Comparison of ENCODE assay signal across 8 cellular contexts in the genomic region with DNA sequence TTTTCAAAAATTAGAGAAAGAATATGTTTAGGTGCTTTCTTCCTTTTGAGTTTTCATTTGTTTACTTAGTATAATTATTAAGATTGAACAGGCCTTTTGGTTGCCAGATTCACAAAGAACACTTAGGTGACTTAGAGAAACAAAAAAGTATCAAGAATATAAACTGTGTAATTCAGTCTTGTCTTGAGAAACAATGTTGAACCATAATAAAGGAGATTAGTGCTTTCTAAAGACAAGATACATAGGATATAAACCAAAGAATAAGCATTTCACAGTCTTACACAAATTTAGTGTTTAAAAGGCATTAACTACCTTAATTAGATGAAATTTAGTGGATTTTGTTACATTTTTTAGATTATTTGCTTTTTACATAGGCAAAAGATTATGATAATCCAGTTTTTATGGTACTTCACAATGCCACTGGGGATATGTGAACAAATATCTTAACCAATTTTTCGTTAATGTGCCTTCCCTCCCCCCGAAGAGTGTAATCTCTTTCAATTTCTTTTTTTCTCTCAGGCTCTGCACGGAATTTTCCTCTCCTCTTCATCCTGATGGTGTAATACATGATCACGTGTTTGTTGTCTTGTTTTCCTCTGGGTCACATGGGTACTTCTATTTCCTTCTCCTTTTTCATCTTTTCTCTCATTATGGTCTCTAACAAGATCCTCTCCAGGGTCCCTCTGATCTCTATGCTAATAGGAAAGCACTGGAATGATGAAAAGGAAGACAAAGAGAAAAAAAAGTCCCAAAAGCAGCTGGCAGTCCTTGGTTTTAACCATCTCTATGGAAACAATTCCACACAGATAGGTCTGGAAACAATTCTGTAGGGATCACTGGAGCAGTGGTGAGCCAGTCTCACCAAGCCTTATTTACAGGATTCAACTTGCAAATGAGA. TPM values are rescaled to one million over a fixed set of nuclear protein-coding genes. Genes with fewer than 3 reads are reported as not detected.
A peak's percentile ranks its signal among the peaks of the same experiment; 100 is the strongest.
DNase-seq lines count a peak whose midpoint lies in the region; ATAC-seq and TF ChIP-seq lines count a peak whose summit lies in the region.

No MANE protein-coding gene starts in this region.

- no peaks in the 10 kb centered on the region for H3K36me3 ChIP-seq in BJ (ENCODE audit: control insufficient read depth, insufficient read depth, low read length)
- H3K36me3 ChIP-seq in SJCRH30, result peaks cover 5% of the 10 kb centered on the region
- no peaks in the 10 kb centered on the region for H3K36me3 ChIP-seq in endocrine pancreas (ENCODE audit: control insufficient read depth, insufficient read depth, low read length)
- H3K36me3 ChIP-seq in naive thymus-derived CD4-positive, alpha-beta T cell (ENCODE audit: control insufficient read depth in 2 of 3, insufficient read depth in 3 of 3, low read length in 3 of 3), result peaks cover 0 to 10% (median 0%) of the 10 kb centered on the region in 3 experiments

- peaks cover 44% of the 10 kb centered on the region for H3K4me1 Mint-ChIP-seq in HFFc6 (ENCODE audit: low read depth)
- H3K4me1 Mint-ChIP-seq in naive thymus-derived CD4-positive, alpha-beta T cell, result peaks cover 16 to 37% (median 28%) of the 10 kb centered on the region in 7 donors

- H3K27ac Mint-ChIP-seq in HFFc6, result peak overlapping the region; percentile 95
- H3K27ac Mint-ChIP-seq in naive thymus-derived CD4-positive, alpha-beta T cell, result peak overlapping the region in 7 of 9 donors; percentile 10 to 98 (median 52)

- H3K9ac ChIP-seq in endocrine pancreas (ENCODE audit: control insufficient read depth, insufficient read depth, low read length), result no peak overlapping the region

- CTCF ChIA-PET in BJ (lab: Yijun Ruan, JAX), result interaction anchor here (0.7 to 2.0 kb wide), 2 partner anchors 26 to 881 kb away, joined by 3 to 8 read pairs; no protein-coding TSS in a partner anchor
- CTCF ChIA-PET in naive thymus-derived CD4-positive, alpha-beta T cell (lab: Charles Lee), result no interaction called here

- H3K9me3 Mint-ChIP-seq in HFFc6, result no peaks in the 10 kb centered on the region
- peaks cover 0 to 6% (median 0%) of the 10 kb centered on the region in 11 donors for H3K9me3 Mint-ChIP-seq in naive thymus-derived CD4-positive, alpha-beta T cell

- DNase-seq in BJ (ENCODE audit: low read depth), result peak; percentile 57
- DNase-seq in HFFc6, result peak; percentile 75
- peak in 1 of 2 experiments; percentile 21 for DNase-seq in SJCRH30
- DNase-seq in naive thymus-derived CD4-positive, alpha-beta T cell, result no peak
- DNase-seq in occipital lobe (lab: John Stamatoyannopoulos, UW), result no peak
- DNase-seq in stimulated activated CD4-positive, alpha-beta T cell treated with anti-CD3 and anti-CD28 coated beads, Interleukin-12 subunit alpha, Interleukin-12 subunit beta, amount 100 ng/mL, for 4 hours, result no peak

- H3K4me3 ChIP-seq in BJ (ENCODE audit: low read depth, low read length), result 0 out of 2 replicates have a peak overlapping the region, but pooled peaks have one; percentile 2
- H3K4me3 ChIP-seq in SJCRH30, result peak overlapping the region; percentile 29
- peak overlapping the region; percentile 82 for H3K4me3 ChIP-seq in endocrine pancreas (ENCODE audit: control insufficient read depth, insufficient read depth, low read length)
- no peak overlapping the region for H3K4me3 ChIP-seq in naive thymus-derived CD4-positive, alpha-beta T cell (ENCODE audit: low read length)

- POLR2A ChIA-PET in BJ (lab: Charles Lee), result no interaction called here
- POLR2A ChIA-PET in naive thymus-derived CD4-positive, alpha-beta T cell (lab: Charles Lee), result interaction anchor here (0.7 kb wide), 2 partner anchors 70 to 101 kb away, joined by 3 to 5 read pairs; no protein-coding TSS in a partner anchor

- intact Hi-C loops in naive thymus-derived CD4-positive, alpha-beta T cell (cut with micrococcal nuclease), result no loop called here

- peak overlapping the region; percentile 81 for H3K4me3 Mint-ChIP-seq in HFFc6
- peak overlapping the region; percentile 9 to 73 (median 43) for H3K4me3 Mint-ChIP-seq in naive thymus-derived CD4-positive, alpha-beta T cell

- H3K27me3 ChIP-seq in BJ (ENCODE audit: control insufficient read depth, insufficient read depth, low read length), result no peaks in the 10 kb centered on the region
- no peaks in the 10 kb centered on the region for H3K27me3 ChIP-seq in SJCRH30
- no peaks in the 10 kb centered on the region for H3K27me3 ChIP-seq in endocrine pancreas (ENCODE audit: control insufficient read depth, insufficient read depth, low read length)
- H3K27me3 ChIP-seq in naive thymus-derived CD4-positive, alpha-beta T cell (ENCODE audit: control insufficient read depth in 2 of 2, insufficient read depth in 2 of 2, low read length in 2 of 2), result no peaks in the 10 kb centered on the region

- TF ChIP-seq CTCF in BJ (IDR thresholded peaks at IDR 0.05; ENCODE audit: insufficient read depth, low read depth, low read length) (no peak), HFFc6 (IDR thresholded peaks at IDR 0.05) (no peak)

- ATAC-seq in naive thymus-derived CD4-positive, alpha-beta T cell, result no peak
- ATAC-seq in HG03045 (IDR thresholded peaks at IDR 0.05; ENCODE audit: unreplicated experiment), result no peak

- no peak overlapping the region for H3K27ac ChIP-seq in SJCRH30
- H3K27ac ChIP-seq in naive thymus-derived CD4-positive, alpha-beta T cell (ENCODE audit: low read depth, low read length), result no peak overlapping the region

- H3K9me3 ChIP-seq in SJCRH30 (replicated peaks) (no peaks in the 10 kb centered on the region), endocrine pancreas (ENCODE audit: control insufficient read depth, low read length) (no peaks in the 10 kb centered on the region)
- no peaks in the 10 kb centered on the region for H3K9me3 ChIP-seq in naive thymus-derived CD4-positive, alpha-beta T cell (ENCODE audit: control insufficient read depth in 2 of 3, low read length in 3 of 3)

- H3K4me1 ChIP-seq in SJCRH30, result 0 out of 2 replicates have a peak, but pooled peaks cover 2% of the 10 kb centered on the region
- H3K4me1 ChIP-seq in endocrine pancreas (ENCODE audit: control insufficient read depth, insufficient read depth, low read length), result no peaks in the 10 kb centered on the region
- H3K4me1 ChIP-seq in naive thymus-derived CD4-positive, alpha-beta T cell (ENCODE audit: control insufficient read depth in 2 of 2, insufficient read depth in 2 of 2, low read length in 2 of 2), result peaks cover 4 to 6% of the 10 kb centered on the region in 2 donors

- peaks cover 10% of the 10 kb centered on the region for H3K36me3 Mint-ChIP-seq in HFFc6 (ENCODE audit: low read depth)
- peaks cover 0 to 13% (median 0%) of the 10 kb centered on the region in 5 donors for H3K36me3 Mint-ChIP-seq in naive thymus-derived CD4-positive, alpha-beta T cell

- peaks cover 9% of the 10 kb centered on the region for H3K27me3 Mint-ChIP-seq in HFFc6 (ENCODE audit: insufficient read depth)
- H3K27me3 Mint-ChIP-seq in naive thymus-derived CD4-positive, alpha-beta T cell, result peaks cover 0 to 4% (median 0%) of the 10 kb centered on the region in 5 donors

RNA-seq across cellular contexts. Expression of gene HNRNPH3, which starts 3.7 kb away (rescaled TPM):
- polyA plus RNA-seq in BJ (2011; rRNA removed), result 27.7 and 59.1 TPM in 2 replicates
- polyA minus RNA-seq in BJ (2011; rRNA and poly(A)+ RNA removed), result 15.7 and 24.1 TPM in 2 replicates
- total RNA-seq in HFFc6 (2021; fragmentation: NEBNext Ultra II Directional; extraction: Animal tissue kit (Norgen Biotek cat#: 25700)), result 100 to 1,000 TPM; 105 to 170 (median 136) TPM
- 98.8 and 114 TPM in 2 replicates for total RNA-seq in SJCRH30 (2014; rRNA removed; shearing (Covaris generic))
- 100 to 1,000 TPM; 125 to 190 (median 156) TPM for total RNA-seq in naive thymus-derived CD4-positive, alpha-beta T cell
- 100 to 1,000 TPM; 148 to 182 TPM for polyA plus RNA-seq in naive thymus-derived CD4-positive, alpha-beta T cell
- total RNA-seq in occipital lobe, result 41.2 TPM

RNA-seq across cellular contexts. Expression of gene PBLD, which starts 4.6 kb away (rescaled TPM):
- 1.1 and 2.1 TPM in 2 replicates for polyA plus RNA-seq in BJ (2011; rRNA removed)
- polyA minus RNA-seq in BJ (2011; rRNA and poly(A)+ RNA removed), result 0.66 and 1.5 TPM in 2 replicates
- total RNA-seq in HFFc6 (2021; fragmentation: NEBNext Ultra II Directional; extraction: Animal tissue kit (Norgen Biotek cat#: 25700)), result 10 to 100 TPM in 5 of 6 experiments, 1 to 10 TPM in 1; 9.9 to 13.6 (median 11.5) TPM
- 0.36 and 0.89 TPM in 2 replicates for total RNA-seq in SJCRH30 (2014; rRNA removed; shearing (Covaris generic))
- total RNA-seq in naive thymus-derived CD4-positive, alpha-beta T cell, result 1 to 10 TPM; 1.3 to 3.5 (median 1.9) TPM
- 1 to 10 TPM in 1 of 2 donors, under 1 TPM in 1; 0.72 to 1.3 TPM for polyA plus RNA-seq in naive thymus-derived CD4-positive, alpha-beta T cell
- 7.0 TPM for total RNA-seq in occipital lobe

Comparison
In these comparisons a context has a peak if more than half of its experiments do, and no peak if none do; other contexts are left out.
1. DNase-seq: peak in BJ (single experiment) and HFFc6 (single experiment); none in naive thymus-derived CD4-positive, alpha-beta T cell (0 of 9), occipital lobe (single experiment) and stimulated activated CD4-positive, alpha-beta T cell treated with anti-CD3 and anti-CD28 coated beads, Interleukin-12 subunit alpha, Interleukin-12 subunit beta, amount 100 ng/mL, for 4 hours (single experiment).